8 cellular contexts compared by ENCODE assay signal in genomic region chr3:184757010-184757651, GRCh38. TPM values are rescaled to one million over a fixed set of nuclear protein-coding genes. Genes with fewer than 3 reads are reported as not detected.
A peak's percentile ranks its signal among the peaks of the same experiment; 100 is the strongest.
DNase-seq lines count a peak whose midpoint lies in the region; ATAC-seq, FAIRE-seq and TF ChIP-seq lines count a peak whose summit lies in the region.

No MANE protein-coding gene starts in this region.

- no peaks in the 10 kb centered on the region for H3K79me2 ChIP-seq in neural progenitor cell (ENCODE audit: low read depth)

- peaks cover 34% of the 10 kb centered on the region for H3K4me1 Mint-ChIP-seq in neural progenitor cell
- no peaks in the 10 kb centered on the region for H3K4me1 Mint-ChIP-seq in activated CD8-positive, alpha-beta T cell treated with anti-CD3 and anti-CD28 coated beads, Interleukin-2, amount 10 ng/mL, durations not matched to agents 7 days and 5 days (ENCODE audit: low read depth)

- H3K4me2 ChIP-seq in neural progenitor cell, result no peak overlapping the region

- peaks cover 23% of the 10 kb centered on the region for H3K4me1 ChIP-seq in neural progenitor cell

- H3F3A ChIP-seq in neural progenitor cell (ENCODE audit: low read depth), result peaks cover 10% of the 10 kb centered on the region

- FAIRE-seq in D721Med (lab: Jason Lieb, UNC), result no peak

- H3K36me3 Mint-ChIP-seq in neural progenitor cell, result no peaks in the 10 kb centered on the region
- no peaks in the 10 kb centered on the region for H3K36me3 Mint-ChIP-seq in activated CD8-positive, alpha-beta T cell treated with anti-CD3 and anti-CD28 coated beads, Interleukin-2, amount 10 ng/mL, durations not matched to agents 7 days and 5 days (ENCODE audit: low read depth)

- H2AFZ ChIP-seq in neural progenitor cell (replicated peaks), result no peak overlapping the region

- H3K9ac ChIP-seq in neural progenitor cell, result no peak overlapping the region

- H3K36me3 ChIP-seq in neural progenitor cell, result no peaks in the 10 kb centered on the region

- no peaks in the 10 kb centered on the region for H3K9me3 ChIP-seq in neural progenitor cell (ENCODE audit: low read depth)

- H3K4me3 ChIP-seq in neural progenitor cell, result no peak overlapping the region

- ATAC-seq in activated CD8-positive, alpha-beta T cell treated with anti-CD3 and anti-CD28 coated beads, Interleukin-2, amount 10 ng/mL, durations not matched to agents 7 days and 5 days, result no peak

- CTCF ChIA-PET in activated CD8-positive, alpha-beta T cell treated with anti-CD3 and anti-CD28 coated beads, Interleukin-2, amount 10 ng/mL, durations not matched to agents 7 days and 5 days (lab: Charles Lee), result interaction anchor here (1.0 kb wide), 1 partner anchor 18 kb away, joined by 3 read pairs; no protein-coding TSS in a partner anchor

- DNase-seq in AG09319 (ENCODE audit: extremely low read depth, low read depth) (peak; percentile 49), NCI-H526 (lab: John Stamatoyannopoulos, UW) (peak; percentile 63 to 76), fibroblast of gingiva (ENCODE audit: low read depth) (peak; percentile 75), neural progenitor cell (ENCODE audit: low spot score) (no peak), retina (no peak), activated gamma-delta T cell treated with Interleukin-2 at 50 U/mL for 16 hours (no peak), D721Med (ENCODE audit: insufficient read length, low spot score) (no peak)
- DNase-seq in activated CD8-positive, alpha-beta T cell treated with anti-CD3 and anti-CD28 coated beads, Interleukin-2, amount 10 ng/mL, durations not matched to agents 7 days and 5 days, result no peak

- TF ChIP-seq CTCF in AG09319 (IDR thresholded peaks at IDR 0.05; ENCODE audit: low read depth, low read length) (no peak), neural progenitor cell (IDR thresholded peaks at IDR 0.05) (no peak), D721Med (IDR thresholded peaks at IDR 0.05; ENCODE audit: insufficient read depth, missing control alignments) (no peak)

- H3K27ac Mint-ChIP-seq in neural progenitor cell, result peak overlapping the region; percentile 4
- H3K27ac Mint-ChIP-seq in activated CD8-positive, alpha-beta T cell treated with anti-CD3 and anti-CD28 coated beads, Interleukin-2, amount 10 ng/mL, durations not matched to agents 7 days and 5 days, result no peak overlapping the region

- H3K9me3 Mint-ChIP-seq in neural progenitor cell, result peaks cover 4% of the 10 kb centered on the region
- no peaks in the 10 kb centered on the region for H3K9me3 Mint-ChIP-seq in activated CD8-positive, alpha-beta T cell treated with anti-CD3 and anti-CD28 coated beads, Interleukin-2, amount 10 ng/mL, durations not matched to agents 7 days and 5 days (ENCODE audit: insufficient read depth)

- H3K4me3 Mint-ChIP-seq in neural progenitor cell, result no peak overlapping the region
- no peak overlapping the region for H3K4me3 Mint-ChIP-seq in activated CD8-positive, alpha-beta T cell treated with anti-CD3 and anti-CD28 coated beads, Interleukin-2, amount 10 ng/mL, durations not matched to agents 7 days and 5 days

- H3K27ac ChIP-seq in neural progenitor cell, result no peak overlapping the region

- POLR2A ChIA-PET in activated CD8-positive, alpha-beta T cell treated with anti-CD3 and anti-CD28 coated beads, Interleukin-2, amount 10 ng/mL, durations not matched to agents 7 days and 5 days (lab: Charles Lee), result no interaction called here

- peaks cover 10% of the 10 kb centered on the region for H3K27me3 Mint-ChIP-seq in neural progenitor cell (ENCODE audit: insufficient read depth, low read depth)
- peaks cover 5% of the 10 kb centered on the region for H3K27me3 Mint-ChIP-seq in activated CD8-positive, alpha-beta T cell treated with anti-CD3 and anti-CD28 coated beads, Interleukin-2, amount 10 ng/mL, durations not matched to agents 7 days and 5 days (ENCODE audit: low read depth)

- no peaks in the 10 kb centered on the region for H4K20me1 ChIP-seq in neural progenitor cell (ENCODE audit: low read depth)

- H3K27me3 ChIP-seq in neural progenitor cell, result no peaks in the 10 kb centered on the region

RNA-seq across cellular contexts. Expression of gene MAGEF1, which starts 45.3 kb away (rescaled TPM):
- total RNA-seq in neural progenitor cell (ENCODE audit: low replicate concordance), result 73.9 and 88.1 TPM in 2 replicates
- total RNA-seq in activated CD8-positive, alpha-beta T cell treated with anti-CD3 and anti-CD28 coated beads, Interleukin-2, amount 10 ng/mL, durations not matched to agents 7 days and 5 days, result 1 to 10 TPM; 2.0 to 2.1 TPM

RNA-seq across cellular contexts. Expression of gene VPS8, which starts 54.8 kb away (rescaled TPM):
- 49.1 and 93.1 TPM in 2 replicates for total RNA-seq in neural progenitor cell (ENCODE audit: low replicate concordance)
- 10 to 100 TPM; 47.6 to 51.8 TPM for total RNA-seq in activated CD8-positive, alpha-beta T cell treated with anti-CD3 and anti-CD28 coated beads, Interleukin-2, amount 10 ng/mL, durations not matched to agents 7 days and 5 days

Comparison
In these comparisons a context has a peak if more than half of its experiments do, and no peak if none do; other contexts are left out.
1. DNase-seq: peak in AG09319 (single experiment), NCI-H526 (2 of 2) and fibroblast of gingiva (single experiment); none in neural progenitor cell (single experiment), retina (single experiment), activated gamma-delta T cell treated with Interleukin-2 at 50 U/mL for 16 hours (single experiment), activated CD8-positive, alpha-beta T cell treated with anti-CD3 and anti-CD28 coated beads, Interleukin-2, amount 10 ng/mL, durations not matched to agents 7 days and 5 days (single experiment) and D721Med (single experiment).
2. RNA of gene MAGEF1, which starts 45.3 kb away (total RNA-seq): 73.9 to 88.1 TPM in neural progenitor cell; 2.0 to 2.1 TPM in activated CD8-positive, alpha-beta T cell treated with anti-CD3 and anti-CD28 coated beads, Interleukin-2, amount 10 ng/mL, durations not matched to agents 7 days and 5 days; every median in the first group is over 10 times any median in the second.